17 cellular contexts compared by ENCODE assay signal in the genomic region with DNA sequence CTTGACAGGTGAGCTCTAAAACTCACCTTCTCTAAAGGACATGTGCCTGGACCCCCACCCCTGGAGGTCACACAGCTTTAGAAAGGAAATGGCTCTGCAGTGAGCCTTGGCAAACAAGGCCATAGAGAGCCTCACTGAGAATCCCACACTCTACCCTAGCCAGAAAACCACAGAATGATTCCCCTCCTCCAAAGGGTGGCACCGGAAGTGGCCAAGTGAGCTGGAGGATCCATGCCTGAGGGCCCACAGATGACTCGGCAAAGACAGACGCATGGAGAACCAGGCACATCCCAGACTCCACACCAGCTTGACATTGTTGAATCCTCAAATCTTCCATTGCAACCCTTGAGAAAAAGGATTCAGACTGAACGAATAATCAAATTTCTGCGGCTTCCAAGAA. TPM values are rescaled to one million over a fixed set of nuclear protein-coding genes. Genes with fewer than 3 reads are reported as not detected.
DNase-seq lines count a peak whose midpoint lies in the region; ATAC-seq, FAIRE-seq and TF ChIP-seq lines count a peak whose summit lies in the region.
"Had no signal": no experiment of that assay in that cellular context is flagged by ENCODE, and none has a peak within 500 bp of the region (broad histone marks: within the 10 kb centered on the region; RNA-seq: fewer than 3 reads in every experiment).

No MANE protein-coding gene starts in this region.

- H3K27me3 Mint-ChIP-seq in stimulated activated naive CD8-positive, alpha-beta T cell treated with anti-CD3 and anti-CD28 coated beads, Interleukin-15, amount 100 ng/mL, for 72 hours: peaks cover 14% of the 10 kb centered on the region

- TF ChIP-seq EP300 in K562 (IDR thresholded peaks at IDR 0.05; ENCODE audit: low read length) (no peak), tibial nerve (IDR thresholded peaks at IDR 0.05) (no peak)

- no peaks in the 10 kb centered on the region for H3K9me1 ChIP-seq in K562 (ENCODE audit: control insufficient read depth, insufficient read depth, low read length)

- no TSS peak for BruUV-seq in K562 (replicated peaks; lab: Mats Ljungman, UMichigan)

- H2AFZ ChIP-seq in K562 (ENCODE audit: low read depth, low read length): peak overlapping the region; percentile 76

- H3K4me1 Mint-ChIP-seq in stimulated activated naive CD8-positive, alpha-beta T cell treated with anti-CD3 and anti-CD28 coated beads, Interleukin-15, amount 100 ng/mL, for 72 hours: no peaks in the 10 kb centered on the region
- H3K4me1 Mint-ChIP-seq: T-cell had no signal

- no peaks in the 10 kb centered on the region for H3K9me3 Mint-ChIP-seq in stimulated activated naive CD8-positive, alpha-beta T cell treated with anti-CD3 and anti-CD28 coated beads, Interleukin-15, amount 100 ng/mL, for 72 hours
- H3K9me3 Mint-ChIP-seq: T-cell had no signal

- TF ChIP-seq POLR2A in K562 (conservative IDR thresholded peaks at IDR 0.05) (no peak), tibial nerve (IDR thresholded peaks at IDR 0.05) (no peak)

- no peaks in the 10 kb centered on the region for H3K36me3 ChIP-seq in K562 (ENCODE audit: control insufficient read depth, insufficient read depth, low read length)
- H3K36me3 ChIP-seq in tibial nerve: no peaks in the 10 kb centered on the region
- H3K36me3 ChIP-seq: cardiac muscle cell, vagina had no signal

- WGBS in K562 (ENCODE audit: insufficient coverage, low coverage, missing lambda C conversion rate): 64% methylated on average over 5 of the region's 5 CpGs
- 94 to 99% methylated on average over 5 of the region's 5 CpGs for WGBS in tibial nerve, 2 donors

- POLR2A ChIA-PET in K562 (lab: Yijun Ruan, JAX): interaction anchor here (0.6 to 1.6 kb wide), 4 partner anchors 8 to 164 kb away, joined by 3 to 5 read pairs (median 4); no protein-coding TSS in a partner anchor

- no peak overlapping the region for H3K9ac ChIP-seq in K562 (ENCODE audit: insufficient read depth in 1 of 2, low read depth in 2 of 2, low read length in 2 of 2)

- no peak for DNase-seq in stimulated activated naive CD8-positive, alpha-beta T cell treated with anti-CD3 and anti-CD28 coated beads, Interleukin-15, amount 100 ng/mL, for 72 hours
- DNase-seq in stimulated activated naive CD8-positive, alpha-beta T cell treated with anti-CD3 and anti-CD28 coated beads, Interleukin-15, Interleukin-2, amounts not matched to agents 100 U/mL and 50 U/mL, for 24 hours: no peak
- DNase-seq in NCI-H2171 (lab: John Stamatoyannopoulos, UW) (peak; percentile 84), K562 (ENCODE audit: extremely low read depth in 1 of 4, low spot score in 3 of 4) (peak in 1 of 4 experiments; percentile 17), COR-L47 (lab: John Stamatoyannopoulos, UW) (no peak), tibial nerve (ENCODE audit: low spot score in 2 of 2) (no peak), germinal center (ENCODE audit: low spot score) (no peak), NOMO-1 treated with DMSO at 0.1 percent for 48 hours (lab: John Stamatoyannopoulos, UW; ENCODE audit: unreplicated experiment) (no peak)
- DNase-seq: activated CD4-positive, alpha-beta T cell treated with anti-CD3 and anti-CD28 coated beads, Interleukin-2, amount 50 U/mL, for 48 hours; activated gamma-delta T cell treated with Interleukin-2 at 50 U/mL for 16 hours; hippocampal formation; NCI-H526; stimulated activated CD8-positive, alpha-beta memory T cell treated with anti-CD3 and anti-CD28 coated beads, Interleukin-4, amount 100 ng/mL, for 48 hours; T-cell had no signal

- H3K4me1 ChIP-seq in K562 (replicated peaks in 1 of 2; ENCODE audit: control insufficient read depth in 2 of 2, insufficient read depth in 2 of 2, low read length in 2 of 2) (peaks cover 10 to 23% of the 10 kb centered on the region in 2 experiments), tibial nerve (no peaks in the 10 kb centered on the region)

- CTCF ChIA-PET in K562 (lab: Yijun Ruan, JAX; ENCODE audit: low intra/inter-chr PET ratio): no interaction called here

- no peak overlapping the region for H3K4me2 ChIP-seq in K562 (ENCODE audit: insufficient read depth, low read length)

- no peak overlapping the region for H3K4me3 Mint-ChIP-seq in stimulated activated naive CD8-positive, alpha-beta T cell treated with anti-CD3 and anti-CD28 coated beads, Interleukin-15, amount 100 ng/mL, for 72 hours
- H3K4me3 Mint-ChIP-seq: T-cell had no signal

- no peaks in the 10 kb centered on the region for H3K27me3 ChIP-seq in K562 (ENCODE audit: control insufficient read depth in 2 of 2, insufficient read depth in 2 of 2, low read length in 2 of 2)
- H3K27me3 ChIP-seq in tibial nerve: no peaks in the 10 kb centered on the region
- H3K27me3 ChIP-seq: cardiac muscle cell, vagina had no signal

- intact Hi-C loops in K562 (cut with micrococcal nuclease): no loop called here

- TF ChIP-seq CTCF in K562 (IDR thresholded peaks at IDR 0.05 in 2 of 3, conservative IDR thresholded peaks at IDR 0.05 in 1 of 3; ENCODE audit: insufficient read depth in 2 of 3, low read depth in 1 of 3, low read length in 3 of 3): no peak
- TF ChIP-seq CTCF in tibial nerve (IDR thresholded peaks at IDR 0.05): no peak

- no peaks in the 10 kb centered on the region for H3K9me3 ChIP-seq in K562 (replicated peaks; ENCODE audit: control insufficient read depth, insufficient read depth, low read depth, low read length)
- no peaks in the 10 kb centered on the region for H3K9me3 ChIP-seq in tibial nerve
- H3K9me3 ChIP-seq: vagina had no signal

- H3K27ac Mint-ChIP-seq in stimulated activated naive CD8-positive, alpha-beta T cell treated with anti-CD3 and anti-CD28 coated beads, Interleukin-15, amount 100 ng/mL, for 72 hours: no peak overlapping the region
- H3K27ac Mint-ChIP-seq: T-cell had no signal

- no peak for TF ChIP-seq RAD21 in K562 (CRISPR knock-in tag; conservative IDR thresholded peaks at IDR 0.05 in 1 of 2, IDR thresholded peaks at IDR 0.05 in 1 of 2)

- no peaks in the 10 kb centered on the region for H4K20me1 ChIP-seq in K562 (replicated peaks; ENCODE audit: control insufficient read depth, insufficient read depth, low read length)

- H3K27ac ChIP-seq in K562 (ENCODE audit: extremely low read depth, low read depth, low read length): no peak overlapping the region
- no peak overlapping the region for H3K27ac ChIP-seq in tibial nerve
- H3K27ac ChIP-seq: cardiac muscle cell, vagina had no signal

- FAIRE-seq in K562 (lab: Jason Lieb, UNC): no peak

- in situ Hi-C loops in K562 (cut with MboI): no loop called here

- H3K4me3 ChIP-seq in K562: no peak overlapping the region
- H3K4me3 ChIP-seq in tibial nerve: no peak overlapping the region
- H3K4me3 ChIP-seq: cardiac muscle cell, lung, vagina had no signal

- H3K79me2 ChIP-seq in K562 (ENCODE audit: control insufficient read depth, insufficient read depth, low read length): no peaks in the 10 kb centered on the region

- peak; percentile 23 for ATAC-seq in stimulated activated naive CD8-positive, alpha-beta T cell treated with anti-CD3 and anti-CD28 coated beads, Interleukin-15, amount 100 ng/mL, for 72 hours
- no peak for ATAC-seq in stimulated activated naive CD8-positive, alpha-beta T cell treated with anti-CD3 and anti-CD28 coated beads, Interleukin-15, Interleukin-2, amounts not matched to agents 100 U/mL and 50 U/mL, for 24 hours
- ATAC-seq in K562: no peak; the same call in none of the 3 replicates
- ATAC-seq: T-cell had no signal

TF ChIP-seq in K562, 482 proteins besides CTCF, POLR2A, EP300 and RAD21 (continues in another document):
- TF ChIP-seq, protein P1, sequence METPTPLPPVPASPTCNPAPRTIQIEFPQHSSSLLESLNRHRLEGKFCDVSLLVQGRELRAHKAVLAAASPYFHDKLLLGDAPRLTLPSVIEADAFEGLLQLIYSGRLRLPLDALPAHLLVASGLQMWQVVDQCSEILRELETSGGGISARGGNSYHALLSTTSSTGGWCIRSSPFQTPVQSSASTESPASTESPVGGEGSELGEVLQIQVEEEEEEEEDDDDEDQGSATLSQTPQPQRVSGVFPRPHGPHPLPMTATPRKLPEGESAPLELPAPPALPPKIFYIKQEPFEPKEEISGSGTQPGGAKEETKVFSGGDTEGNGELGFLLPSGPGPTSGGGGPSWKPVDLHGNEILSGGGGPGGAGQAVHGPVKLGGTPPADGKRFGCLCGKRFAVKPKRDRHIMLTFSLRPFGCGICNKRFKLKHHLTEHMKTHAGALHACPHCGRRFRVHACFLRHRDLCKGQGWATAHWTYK (CRISPR knock-in tag; IDR thresholded peaks at IDR 0.05): peak; percentile 57; the same call in 1 of the 2 replicates
- peak; percentile 37; the same call in 1 of the 2 replicates for TF ChIP-seq MAFK (IDR thresholded peaks at IDR 0.05; ENCODE audit: low read length)
- TF ChIP-seq NR1H2 (CRISPR knock-in tag; IDR thresholded peaks at IDR 0.05): no peak

RNA-seq across cellular contexts. Expression of a gene that starts 54.2 kb away (rescaled TPM):
- total RNA-seq in K562 (2011; cell fraction: chromatin; rRNA removed; ENCODE audit: low replicate concordance): 2.9 and 3.2 TPM in 2 replicates
- total RNA-seq in K562 (2011; cell fraction: nucleolus; rRNA removed): 1.6 and 4.0 TPM in 2 replicates
- 2.7 and 3.4 TPM in 2 replicates for total RNA-seq in K562 (2011; cell fraction: nucleoplasm; rRNA removed)
- total RNA-seq in K562 (2014; rRNA removed): 0.91 and 1.2 TPM in 2 replicates
- total RNA-seq in K562 (2014; rRNA removed; fragmentation: Illumina TruSeq; extraction: Trizol): 0.40 and 0.54 TPM in 2 replicates
- 0.23 and 0.51 TPM in 2 replicates for total RNA-seq in K562 (2015; rRNA removed; fragmentation: Illumina TruSeq; extraction: Trizol)
- 0.78 and 0.98 TPM in 2 replicates for total RNA-seq in K562 (2021)
- polyA plus RNA-seq in K562 (2011; rRNA removed): 1.1 and 2.5 TPM in 2 replicates
- 1.7 and 5.0 TPM in 2 replicates for polyA plus RNA-seq in K562 (2011; cell fraction: cytosol; rRNA removed)
- 1.7 and 2.2 TPM in 2 replicates for polyA plus RNA-seq in K562 (2011; cell fraction: nucleus; rRNA removed)
- 1.2 and 1.4 TPM in 2 replicates for polyA plus RNA-seq in K562 (2012)
- 0.68 and 0.85 TPM in 2 replicates for polyA plus RNA-seq in K562 (2014; fragmentation: Illumina TruSeq; extraction: Trizol)
- polyA plus RNA-seq in K562 (2014; fragmentation: Nextera tagmentation; extraction: Ambion mirVana): under 1 TPM; 0.14 TPM
- 0.74 and 1.2 TPM in 2 replicates for polyA plus RNA-seq in K562 (2014; rRNA removed)
- 0.60 and 2.7 TPM in 2 replicates for polyA minus RNA-seq in K562 (2011; rRNA and poly(A)+ RNA removed)
- not detected in 2 replicates for polyA minus RNA-seq in K562 (2011; cell fraction: cytosol; rRNA and poly(A)+ RNA removed)
- polyA minus RNA-seq in K562 (2011; cell fraction: nucleus; rRNA and poly(A)+ RNA removed): 2.0 and 2.6 TPM in 2 replicates
- total RNA-seq in tibial nerve: 1 to 10 TPM in 3 of 4 donors, not detected in 1; 4.3 to 6.9 (median 6.8) TPM
- total RNA-seq: cardiac muscle cell, T-cell had no signal
- polyA plus RNA-seq: cardiac muscle cell had no signal
